1 cellular context compared by ENCODE assay signal in genomic region chr4:139315221-139315675, GRCh38.
TF ChIP-seq lines count a peak whose summit lies in the region.

No MANE protein-coding gene starts in this region.

TF ChIP-seq in GM12878, 131 proteins besides CTCF, POLR2A, EP300 and RAD21:
- TF ChIP-seq SRF (IDR thresholded peaks at IDR 0.05; ENCODE audit: low read depth in 2 of 2, low read length in 2 of 2) = no peak
- TF ChIP-seq PBX3 (IDR thresholded peaks at IDR 0.05; ENCODE audit: insufficient replicate concordance, low read depth, low read length) = peak; percentile 78
- no peak for TF ChIP-seq ZNF217 (IDR thresholded peaks at IDR 0.05)
- no peak for TF ChIP-seq JUNB (IDR thresholded peaks at IDR 0.05)
- TF ChIP-seq PKNOX1 (IDR thresholded peaks at IDR 0.05) = peak; percentile 95
- TF ChIP-seq RELA (IDR thresholded peaks at IDR 0.05; ENCODE audit: borderline replicate concordance, partially characterized antibody) = no peak
- TF ChIP-seq SREBF1 (IDR thresholded peaks at IDR 0.05; ENCODE audit: low read length) = no peak
- TF ChIP-seq ZBTB33 (IDR thresholded peaks at IDR 0.05) = no peak
- TF ChIP-seq TCF7 (IDR thresholded peaks at IDR 0.05; ENCODE audit: borderline replicate concordance) = no peak
- no peak for TF ChIP-seq SUPT20H (IDR thresholded peaks at IDR 0.05; ENCODE audit: borderline replicate concordance, control insufficient read depth, low read depth, low read length)
- no peak for TF ChIP-seq IRF3 (IDR thresholded peaks at IDR 0.05)
- TF ChIP-seq HDGF (IDR thresholded peaks at IDR 0.05) = 0 out of 2 replicates have a peak, but pooled peaks have one; percentile 32
- TF ChIP-seq ZNF207 (IDR thresholded peaks at IDR 0.05; ENCODE audit: borderline replicate concordance) = no peak
- TF ChIP-seq ZNF687 (IDR thresholded peaks at IDR 0.05) = 0 out of 2 replicates have a peak, but pooled peaks have one; percentile 54
- no peak for TF ChIP-seq TARDBP (IDR thresholded peaks at IDR 0.05; ENCODE audit: borderline replicate concordance)
- TF ChIP-seq POLR2AphosphoS2 (IDR thresholded peaks at IDR 0.05; ENCODE audit: low read depth, low read length) = no peak
- no peak for TF ChIP-seq YBX1 (IDR thresholded peaks at IDR 0.05)
- no peak for TF ChIP-seq POU2F2 (IDR thresholded peaks at IDR 0.05; ENCODE audit: borderline replicate concordance, low read depth, low read length)
- TF ChIP-seq MEF2B (IDR thresholded peaks at IDR 0.05; ENCODE audit: partially characterized antibody, poor library complexity, severe bottlenecking) = peak; percentile 12
- TF ChIP-seq CEBPB (IDR thresholded peaks at IDR 0.05; ENCODE audit: borderline replicate concordance in 1 of 2, low read depth in 2 of 2, low read length in 2 of 2) = no peak
- 0 out of 2 replicates have a peak, but pooled peaks have one; percentile 54 for TF ChIP-seq MEF2A (IDR thresholded peaks at IDR 0.05; ENCODE audit: insufficient read depth, low read depth, low read length)
- TF ChIP-seq ZBTB40 (IDR thresholded peaks at IDR 0.05; ENCODE audit: borderline replicate concordance) = no peak
- TF ChIP-seq ZNF592 (IDR thresholded peaks at IDR 0.05) = no peak
- TF ChIP-seq RUNX3 (IDR thresholded peaks at IDR 0.05; ENCODE audit: low read length) = 0 out of 2 replicates have a peak, but pooled peaks have one; percentile 5
- TF ChIP-seq NBN (IDR thresholded peaks at IDR 0.05) = 0 out of 2 replicates have a peak, but pooled peaks have one; percentile 9
- no peak for TF ChIP-seq NR2C2 (IDR thresholded peaks at IDR 0.05; ENCODE audit: borderline replicate concordance, control insufficient read depth, insufficient read length, low read depth)
- 0 out of 2 replicates have a peak, but pooled peaks have one; percentile 37 for TF ChIP-seq MTA3 (IDR thresholded peaks at IDR 0.05; ENCODE audit: borderline replicate concordance, low read length)
- no peak for TF ChIP-seq NR2F1 (conservative IDR thresholded peaks at IDR 0.05)
- TF ChIP-seq NRF1 (conservative IDR thresholded peaks at IDR 0.05; ENCODE audit: low read depth, low read length) = no peak
- TF ChIP-seq CREB1 (IDR thresholded peaks at IDR 0.05; ENCODE audit: low read depth) = peak; percentile 9; the same call in 1 of the 2 replicates
- no peak for TF ChIP-seq IRF4 (IDR thresholded peaks at IDR 0.05; ENCODE audit: low read depth, low read length)
- peak; percentile 21; the same call in 1 of the 2 replicates for TF ChIP-seq MTA2 (IDR thresholded peaks at IDR 0.05; ENCODE audit: low read depth)
- TF ChIP-seq CBFB (IDR thresholded peaks at IDR 0.05; ENCODE audit: low read depth) = no peak
- no peak for TF ChIP-seq REST (IDR thresholded peaks at IDR 0.05; ENCODE audit: low read depth, low read length)
- TF ChIP-seq RBBP5 (conservative IDR thresholded peaks at IDR 0.05) = no peak
- 0 out of 4 replicates have a peak, but pooled peaks have one; percentile 24 to 38 for TF ChIP-seq BHLHE40 (IDR thresholded peaks at IDR 0.05; ENCODE audit: borderline replicate concordance in 1 of 2, low read depth in 2 of 2, low read length in 1 of 2)
- TF ChIP-seq SMARCA5 (IDR thresholded peaks at IDR 0.05) = peak; percentile 61; the same call in 1 of the 2 replicates
- no peak for TF ChIP-seq BCL11A (IDR thresholded peaks at IDR 0.05; ENCODE audit: low read depth, low read length)
- TF ChIP-seq NFIC (IDR thresholded peaks at IDR 0.05; ENCODE audit: low read depth, low read length) = no peak
